1 cellular context compared by ENCODE assay signal in genomic region chr17:47967607-47968252, GRCh38.
A peak's percentile ranks its signal among the peaks of the same experiment; 100 is the strongest.
TF ChIP-seq lines count a peak whose summit lies in the region.

No MANE protein-coding gene starts in this region.

TF ChIP-seq in IMR-90, 13 proteins besides CTCF, POLR2A, EP300 and RAD21:
- TF ChIP-seq, protein P1, sequence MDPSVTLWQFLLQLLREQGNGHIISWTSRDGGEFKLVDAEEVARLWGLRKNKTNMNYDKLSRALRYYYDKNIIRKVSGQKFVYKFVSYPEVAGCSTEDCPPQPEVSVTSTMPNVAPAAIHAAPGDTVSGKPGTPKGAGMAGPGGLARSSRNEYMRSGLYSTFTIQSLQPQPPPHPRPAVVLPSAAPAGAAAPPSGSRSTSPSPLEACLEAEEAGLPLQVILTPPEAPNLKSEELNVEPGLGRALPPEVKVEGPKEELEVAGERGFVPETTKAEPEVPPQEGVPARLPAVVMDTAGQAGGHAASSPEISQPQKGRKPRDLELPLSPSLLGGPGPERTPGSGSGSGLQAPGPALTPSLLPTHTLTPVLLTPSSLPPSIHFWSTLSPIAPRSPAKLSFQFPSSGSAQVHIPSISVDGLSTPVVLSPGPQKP (IDR thresholded peaks at IDR 0.05; ENCODE audit: borderline replicate concordance, low read depth, low read length): no peak
- TF ChIP-seq RFX5 (IDR thresholded peaks at IDR 0.05; ENCODE audit: low read depth, low read length) (no peak), RCOR1 (IDR thresholded peaks at IDR 0.05; ENCODE audit: insufficient replicate concordance, low read length) (no peak), BHLHE40 (IDR thresholded peaks at IDR 0.05; ENCODE audit: low read depth, low read length) (no peak), MXI1 (IDR thresholded peaks at IDR 0.05; ENCODE audit: borderline replicate concordance, low read depth, low read length) (no peak), MAFK (IDR thresholded peaks at IDR 0.05; ENCODE audit: low read depth, low read length) (no peak), NFE2L2 (IDR thresholded peaks at IDR 0.05; ENCODE audit: low read depth, low read length) (no peak), FOS (IDR thresholded peaks at IDR 0.05; ENCODE audit: low read depth, low read length) (peak; percentile 58), MAZ (IDR thresholded peaks at IDR 0.05; ENCODE audit: borderline replicate concordance, low read depth, low read length) (no peak)
